Comparison of ENCODE assay signal across 18 cellular contexts in the genomic region with DNA sequence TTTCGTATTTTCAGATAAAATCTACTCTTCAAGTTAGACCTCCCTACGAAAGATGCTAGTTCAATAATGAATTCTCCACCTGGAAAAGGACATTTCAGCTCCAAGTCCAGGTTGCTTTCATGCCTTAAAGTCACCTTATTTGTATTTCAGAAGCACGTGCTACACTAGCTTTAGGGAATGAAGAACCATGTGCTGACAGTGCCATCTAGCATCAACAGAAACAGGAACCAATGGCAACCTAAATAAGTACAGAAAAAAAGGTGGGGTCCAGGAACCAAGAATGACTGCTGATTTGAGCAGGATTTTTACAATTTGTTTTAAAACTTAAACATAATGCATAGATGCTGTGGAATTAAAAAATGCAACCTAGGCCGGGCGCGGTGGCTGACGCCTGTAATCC.
"Had no signal": no experiment of that assay in that cellular context is flagged by ENCODE, and none has a peak within 500 bp of the region (broad histone marks: within the 10 kb centered on the region; RNA-seq: fewer than 3 reads in every experiment).

No MANE protein-coding gene starts in this region.

- H3K36me3 ChIP-seq: colonic mucosa, esophagus squamous epithelium, lower lobe of right lung, ovary, spleen, stomach had no signal

- H3K4me3 ChIP-seq: body of pancreas, ovary had no signal

- DNase-seq: activated CD4-positive, alpha-beta T cell treated with anti-CD3 and anti-CD28 coated beads, Interleukin-2, amount 10 ng/mL, durations not matched to agents 7 days and 5 days; activated CD8-positive, alpha-beta memory T cell treated with anti-CD3 and anti-CD28 coated beads, Interleukin-2, amount 50 U/mL, for 48 hours; activated gamma-delta T cell; activated naive CD8-positive, alpha-beta T cell treated with anti-CD3 and anti-CD28 coated beads for 36 hours; activated T-cell treated with anti-CD3 and anti-CD28 coated beads, Interleukin-2, amount 50 U/mL, for 72 hours; amygdala; body of pancreas; caudate nucleus; colonic mucosa; esophagus squamous epithelium; left cardiac atrium; lower lobe of right lung; naive thymus-derived CD4-positive, alpha-beta T cell; ovary; spleen; stomach; testis had no signal

- H3K27ac ChIP-seq: colonic mucosa, esophagus squamous epithelium, lower lobe of right lung, ovary, spleen, stomach had no signal

- H3K4me1 ChIP-seq: body of pancreas, colonic mucosa, esophagus squamous epithelium, lower lobe of right lung, spleen, stomach, testis had no signal

- ATAC-seq: activated T-cell treated with anti-CD3 and anti-CD28 coated beads, Interleukin-2, amount 50 U/mL, for 72 hours; body of pancreas; left cardiac atrium; naive thymus-derived CD4-positive, alpha-beta T cell; sciatic nerve had no signal

- H3K9me3 ChIP-seq: colonic mucosa, lower lobe of right lung, ovary, testis had no signal

- H3K27me3 ChIP-seq: body of pancreas, colonic mucosa, esophagus squamous epithelium, ovary, spleen, stomach, testis had no signal
